8 cellular contexts compared by ENCODE assay signal in genomic region chr12:31591308-31591901, GRCh38. TPM values are rescaled to one million over a fixed set of nuclear protein-coding genes. Genes with fewer than 3 reads are reported as not detected.
A peak's percentile ranks its signal among the peaks of the same experiment; 100 is the strongest.
DNase-seq lines count a peak whose midpoint lies in the region; ATAC-seq and TF ChIP-seq lines count a peak whose summit lies in the region.

No MANE protein-coding gene starts in this region.

- ATAC-seq in left lung, result no peak
- ATAC-seq in stimulated activated naive CD8-positive, alpha-beta T cell treated with anti-CD3 and anti-CD28 coated beads, Interleukin-15, amount 100 ng/mL, for 72 hours, result peak; percentile 11

- TF ChIP-seq CTCF in HFF-Myc (IDR thresholded peaks at IDR 0.05; ENCODE audit: low read depth, low read length, missing control alignments) (no peak), choroid plexus epithelial cell (conservative IDR thresholded peaks at IDR 0.05; ENCODE audit: low read depth, low read length) (no peak), left lung (IDR thresholded peaks at IDR 0.05) (no peak)

- H3K4me1 Mint-ChIP-seq in stimulated activated naive CD8-positive, alpha-beta T cell treated with anti-CD3 and anti-CD28 coated beads, Interleukin-15, amount 100 ng/mL, for 72 hours, result peaks cover 14% of the 10 kb centered on the region

- H3K4me3 ChIP-seq in HFF-Myc (replicated peaks; ENCODE audit: low read depth, low read length) (peak overlapping the region; percentile 49), choroid plexus epithelial cell (ENCODE audit: low read depth, low read length) (peak overlapping the region; percentile 88), left lung (peak overlapping the region; percentile 53 to 84)

- intact Hi-C loops in left lung (cut with DNase I), result no loop called here

- no peaks in the 10 kb centered on the region for H3K9me3 Mint-ChIP-seq in stimulated activated naive CD8-positive, alpha-beta T cell treated with anti-CD3 and anti-CD28 coated beads, Interleukin-15, amount 100 ng/mL, for 72 hours

- peak overlapping the region; percentile 79 to 80 for H3K4me3 Mint-ChIP-seq in stimulated activated naive CD8-positive, alpha-beta T cell treated with anti-CD3 and anti-CD28 coated beads, Interleukin-15, amount 100 ng/mL, for 72 hours

- peaks cover 0 to 33% of the 10 kb centered on the region in 2 donors for H3K27me3 ChIP-seq in left lung

- H3K27ac ChIP-seq in left lung, result peak overlapping the region; percentile 48 to 92

- H3K36me3 ChIP-seq in left lung, result no peaks in the 10 kb centered on the region

- H3K4me1 ChIP-seq in left lung, result peaks cover 0 to 8% of the 10 kb centered on the region in 2 donors

- no peaks in the 10 kb centered on the region for H3K9me3 ChIP-seq in left lung

- no peak overlapping the region for H3K27ac Mint-ChIP-seq in stimulated activated naive CD8-positive, alpha-beta T cell treated with anti-CD3 and anti-CD28 coated beads, Interleukin-15, amount 100 ng/mL, for 72 hours

- peaks cover 65% of the 10 kb centered on the region for H3K27me3 Mint-ChIP-seq in stimulated activated naive CD8-positive, alpha-beta T cell treated with anti-CD3 and anti-CD28 coated beads, Interleukin-15, amount 100 ng/mL, for 72 hours

- peak; percentile 16 to 44 for DNase-seq in NCI-H524 (lab: John Stamatoyannopoulos, UW)
- DNase-seq in NCI-H524 treated with DMSO at 0.1 percent for 48 hours (lab: John Stamatoyannopoulos, UW), result no peak
- no peak for DNase-seq in HFF-Myc (ENCODE audit: extremely low read depth, low read depth)
- DNase-seq in NCI-H748 treated with DMSO at 0.1 percent for 48 hours (lab: John Stamatoyannopoulos, UW), result peak; percentile 56
- peak; percentile 25 for DNase-seq in choroid plexus epithelial cell (ENCODE audit: low read depth)
- no peak for DNase-seq in left lung
- DNase-seq in stimulated activated naive CD8-positive, alpha-beta T cell treated with anti-CD3 and anti-CD28 coated beads, Interleukin-15, amount 100 ng/mL, for 72 hours, result no peak
- no peak for DNase-seq in DMS79 (lab: John Stamatoyannopoulos, UW)

RNA-seq across cellular contexts. Expression of gene DENND5B, which starts 0.5 kb away (rescaled TPM):
- 1 to 10 TPM; 4.4 to 6.0 TPM for total RNA-seq in left lung

Comparison
In these comparisons a context has a peak if more than half of its experiments do, and no peak if none do; other contexts are left out.
1. DNase-seq: peak in NCI-H524 (2 of 2), NCI-H748 treated with DMSO at 0.1 percent for 48 hours (single experiment) and choroid plexus epithelial cell (single experiment); none in NCI-H524 treated with DMSO at 0.1 percent for 48 hours (single experiment), HFF-Myc (single experiment), left lung (0 of 2), stimulated activated naive CD8-positive, alpha-beta T cell treated with anti-CD3 and anti-CD28 coated beads, Interleukin-15, amount 100 ng/mL, for 72 hours (0 of 2) and DMS79 (single experiment).
2. Peak in every context shown above with its lines, with median percentiles within 50 percentile points of each other: H3K4me3 ChIP-seq.